1 cellular context compared by ENCODE assay signal in the genomic region with DNA sequence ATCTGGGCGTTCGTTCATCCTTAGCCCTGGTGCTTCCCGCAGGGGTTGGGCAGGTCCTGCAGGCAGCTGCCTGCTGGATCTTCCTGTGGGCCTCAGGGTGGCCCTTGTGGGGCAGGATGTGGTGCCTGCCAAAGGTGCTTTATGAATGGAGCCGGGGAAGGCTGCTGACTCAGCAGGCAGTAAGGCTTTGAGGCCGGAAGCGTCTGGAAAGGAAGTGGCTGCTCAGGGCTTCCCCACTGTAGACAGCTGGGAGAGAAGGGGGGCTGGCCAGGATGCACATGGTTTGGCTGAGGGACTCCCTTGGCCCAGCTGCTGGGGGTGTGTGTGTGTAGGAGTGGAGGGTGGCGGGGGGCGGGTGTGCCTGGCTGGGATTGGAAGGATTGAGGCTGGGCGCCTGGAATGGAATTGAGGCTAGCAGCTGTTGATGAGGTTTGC.
A peak's percentile ranks its signal among the peaks of the same experiment; 100 is the strongest.
TF ChIP-seq lines count a peak whose summit lies in the region.

No MANE protein-coding gene starts in this region.

TF ChIP-seq in HEK293, 187 proteins besides CTCF, POLR2A, EP300 and RAD21 (continued from another document):
- TF ChIP-seq, protein P1, sequence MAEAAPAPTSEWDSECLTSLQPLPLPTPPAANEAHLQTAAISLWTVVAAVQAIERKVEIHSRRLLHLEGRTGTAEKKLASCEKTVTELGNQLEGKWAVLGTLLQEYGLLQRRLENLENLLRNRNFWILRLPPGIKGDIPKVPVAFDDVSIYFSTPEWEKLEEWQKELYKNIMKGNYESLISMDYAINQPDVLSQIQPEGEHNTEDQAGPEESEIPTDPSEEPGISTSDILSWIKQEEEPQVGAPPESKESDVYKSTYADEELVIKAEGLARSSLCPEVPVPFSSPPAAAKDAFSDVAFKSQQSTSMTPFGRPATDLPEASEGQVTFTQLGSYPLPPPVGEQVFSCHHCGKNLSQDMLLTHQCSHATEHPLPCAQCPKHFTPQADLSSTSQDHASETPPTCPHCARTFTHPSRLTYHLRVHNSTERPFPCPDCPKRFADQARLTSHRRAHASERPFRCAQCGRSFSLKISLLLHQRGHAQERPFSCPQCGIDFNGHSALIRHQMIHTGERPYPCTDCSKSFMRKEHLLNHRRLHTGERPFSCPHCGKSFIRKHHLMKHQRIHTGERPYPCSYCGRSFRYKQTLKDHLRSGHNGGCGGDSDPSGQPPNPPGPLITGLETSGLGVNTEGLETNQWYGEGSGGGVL (tag by site-specific recombination; IDR thresholded peaks at IDR 0.05) = no peak
- TF ChIP-seq FEZF1 (tag by site-specific recombination; IDR thresholded peaks at IDR 0.05) (no peak), SALL2 (tag by site-specific recombination; IDR thresholded peaks at IDR 0.05; ENCODE audit: borderline replicate concordance) (no peak), ZNF521 (tag by site-specific recombination; IDR thresholded peaks at IDR 0.05) (no peak), GLIS2 (tag by site-specific recombination; IDR thresholded peaks at IDR 0.05) (peak; percentile 80), REPIN1 (tag by site-specific recombination; IDR thresholded peaks at IDR 0.05; ENCODE audit: low read depth) (no peak), ZNF335 (tag by site-specific recombination; conservative IDR thresholded peaks at IDR 0.05) (peak; percentile 81), ZNF221 (tag by site-specific recombination; IDR thresholded peaks at IDR 0.05; ENCODE audit: borderline replicate concordance) (no peak), ZNF366 (tag by site-specific recombination; conservative IDR thresholded peaks at IDR 0.05) (no peak), ZNF792 (tag by site-specific recombination; IDR thresholded peaks at IDR 0.05) (no peak), ZNF48 (tag by site-specific recombination; IDR thresholded peaks at IDR 0.05) (no peak), ZNF391 (tag by site-specific recombination; IDR thresholded peaks at IDR 0.05; ENCODE audit: borderline replicate concordance, low read depth) (no peak), ZNF473 (tag by site-specific recombination; IDR thresholded peaks at IDR 0.05) (no peak), ZNF530 (tag by site-specific recombination; IDR thresholded peaks at IDR 0.05; ENCODE audit: low read depth) (no peak), MEIS1 (CRISPR knock-in tag; IDR thresholded peaks at IDR 0.05; ENCODE audit: borderline replicate concordance) (no peak), ZNF202 (tag by site-specific recombination; IDR thresholded peaks at IDR 0.05; ENCODE audit: borderline replicate concordance) (no peak), ZNF19 (tag by site-specific recombination; IDR thresholded peaks at IDR 0.05; ENCODE audit: low read depth) (no peak), ZBTB48 (tag by site-specific recombination; IDR thresholded peaks at IDR 0.05) (no peak), ZNF114 (tag by site-specific recombination; IDR thresholded peaks at IDR 0.05) (no peak), ZNF571 (tag by site-specific recombination; IDR thresholded peaks at IDR 0.05) (no peak), ZNF677 (tag by site-specific recombination; IDR thresholded peaks at IDR 0.05) (no peak), ZNF596 (tag by site-specific recombination; IDR thresholded peaks at IDR 0.05) (no peak), ZNF654 (tag by site-specific recombination; IDR thresholded peaks at IDR 0.05; ENCODE audit: low read depth) (no peak), GLI2 (tag by site-specific recombination; IDR thresholded peaks at IDR 0.05; ENCODE audit: borderline replicate concordance, low read depth) (no peak), ZNF555 (tag by site-specific recombination; conservative IDR thresholded peaks at IDR 0.05) (no peak), KLF9 (tag by site-specific recombination; IDR thresholded peaks at IDR 0.05; ENCODE audit: low read depth) (no peak), ZFP37 (tag by site-specific recombination; IDR thresholded peaks at IDR 0.05) (no peak), SP7 (tag by site-specific recombination; IDR thresholded peaks at IDR 0.05) (peak; percentile 21; the same call in 1 of the 2 replicates), KLF8 (tag by site-specific recombination; IDR thresholded peaks at IDR 0.05) (no peak), ZNF16 (tag by site-specific recombination; IDR thresholded peaks at IDR 0.05; ENCODE audit: low read depth) (no peak), ZBTB7A (tag by site-specific recombination; IDR thresholded peaks at IDR 0.05; ENCODE audit: low read depth) (no peak), ZNF670 (tag by site-specific recombination; IDR thresholded peaks at IDR 0.05; ENCODE audit: low read depth) (no peak), PRDM1 (tag by site-specific recombination; IDR thresholded peaks at IDR 0.05) (no peak), ZNF776 (tag by site-specific recombination; IDR thresholded peaks at IDR 0.05; ENCODE audit: borderline replicate concordance) (no peak), ZNF785 (tag by site-specific recombination; IDR thresholded peaks at IDR 0.05) (no peak), ZNF302 (tag by site-specific recombination; IDR thresholded peaks at IDR 0.05; ENCODE audit: low read depth) (no peak), ZSCAN30 (tag by site-specific recombination; IDR thresholded peaks at IDR 0.05) (no peak), ZNF433 (tag by site-specific recombination; IDR thresholded peaks at IDR 0.05; ENCODE audit: low read depth) (no peak), ZNF174 (tag by site-specific recombination; IDR thresholded peaks at IDR 0.05) (no peak), ZNF549 (tag by site-specific recombination; IDR thresholded peaks at IDR 0.05) (no peak), ZNF341 (tag by site-specific recombination; IDR thresholded peaks at IDR 0.05; ENCODE audit: low read depth) (no peak), ZXDB (tag by site-specific recombination; IDR thresholded peaks at IDR 0.05) (peak; percentile 36; the same call in 1 of the 2 replicates), ZNF324 (tag by site-specific recombination; IDR thresholded peaks at IDR 0.05) (no peak), ZNF121 (tag by site-specific recombination; IDR thresholded peaks at IDR 0.05) (no peak), ZNF10 (tag by site-specific recombination; IDR thresholded peaks at IDR 0.05) (no peak), ZBTB21 (tag by site-specific recombination; IDR thresholded peaks at IDR 0.05) (no peak), ZNF146 (tag by site-specific recombination; IDR thresholded peaks at IDR 0.05) (no peak), ZBTB17 (tag by site-specific recombination; IDR thresholded peaks at IDR 0.05) (peak; percentile 65; the same call in 1 of the 2 replicates), ZNF707 (tag by site-specific recombination; IDR thresholded peaks at IDR 0.05) (no peak)
- TF ChIP-seq, protein P2, sequence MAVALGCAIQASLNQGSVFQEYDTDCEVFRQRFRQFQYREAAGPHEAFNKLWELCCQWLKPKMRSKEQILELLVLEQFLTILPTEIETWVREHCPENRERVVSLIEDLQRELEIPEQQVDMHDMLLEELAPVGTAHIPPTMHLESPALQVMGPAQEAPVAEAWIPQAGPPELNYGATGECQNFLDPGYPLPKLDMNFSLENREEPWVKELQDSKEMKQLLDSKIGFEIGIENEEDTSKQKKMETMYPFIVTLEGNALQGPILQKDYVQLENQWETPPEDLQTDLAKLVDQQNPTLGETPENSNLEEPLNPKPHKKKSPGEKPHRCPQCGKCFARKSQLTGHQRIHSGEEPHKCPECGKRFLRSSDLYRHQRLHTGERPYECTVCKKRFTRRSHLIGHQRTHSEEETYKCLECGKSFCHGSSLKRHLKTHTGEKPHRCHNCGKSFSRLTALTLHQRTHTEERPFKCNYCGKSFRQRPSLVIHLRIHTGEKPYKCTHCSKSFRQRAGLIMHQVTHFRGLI (tag by site-specific recombination; IDR thresholded peaks at IDR 0.05) = no peak; the same call in 1 of the 2 replicates
- TF ChIP-seq, protein P3, sequence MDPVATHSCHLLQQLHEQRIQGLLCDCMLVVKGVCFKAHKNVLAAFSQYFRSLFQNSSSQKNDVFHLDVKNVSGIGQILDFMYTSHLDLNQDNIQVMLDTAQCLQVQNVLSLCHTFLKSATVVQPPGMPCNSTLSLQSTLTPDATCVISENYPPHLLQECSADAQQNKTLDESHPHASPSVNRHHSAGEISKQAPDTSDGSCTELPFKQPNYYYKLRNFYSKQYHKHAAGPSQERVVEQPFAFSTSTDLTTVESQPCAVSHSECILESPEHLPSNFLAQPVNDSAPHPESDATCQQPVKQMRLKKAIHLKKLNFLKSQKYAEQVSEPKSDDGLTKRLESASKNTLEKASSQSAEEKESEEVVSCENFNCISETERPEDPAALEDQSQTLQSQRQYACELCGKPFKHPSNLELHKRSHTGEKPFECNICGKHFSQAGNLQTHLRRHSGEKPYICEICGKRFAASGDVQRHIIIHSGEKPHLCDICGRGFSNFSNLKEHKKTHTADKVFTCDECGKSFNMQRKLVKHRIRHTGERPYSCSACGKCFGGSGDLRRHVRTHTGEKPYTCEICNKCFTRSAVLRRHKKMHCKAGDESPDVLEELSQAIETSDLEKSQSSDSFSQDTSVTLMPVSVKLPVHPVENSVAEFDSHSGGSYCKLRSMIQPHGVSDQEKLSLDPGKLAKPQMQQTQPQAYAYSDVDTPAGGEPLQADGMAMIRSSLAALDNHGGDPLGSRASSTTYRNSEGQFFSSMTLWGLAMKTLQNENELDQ (tag by site-specific recombination; IDR thresholded peaks at IDR 0.05; ENCODE audit: low read depth) = no peak
- TF ChIP-seq, protein P4, sequence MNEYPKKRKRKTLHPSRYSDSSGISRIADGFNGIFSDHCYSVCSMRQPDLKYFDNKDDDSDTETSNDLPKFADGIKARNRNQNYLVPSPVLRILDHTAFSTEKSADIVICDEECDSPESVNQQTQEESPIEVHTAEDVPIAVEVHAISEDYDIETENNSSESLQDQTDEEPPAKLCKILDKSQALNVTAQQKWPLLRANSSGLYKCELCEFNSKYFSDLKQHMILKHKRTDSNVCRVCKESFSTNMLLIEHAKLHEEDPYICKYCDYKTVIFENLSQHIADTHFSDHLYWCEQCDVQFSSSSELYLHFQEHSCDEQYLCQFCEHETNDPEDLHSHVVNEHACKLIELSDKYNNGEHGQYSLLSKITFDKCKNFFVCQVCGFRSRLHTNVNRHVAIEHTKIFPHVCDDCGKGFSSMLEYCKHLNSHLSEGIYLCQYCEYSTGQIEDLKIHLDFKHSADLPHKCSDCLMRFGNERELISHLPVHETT (tag by site-specific recombination; IDR thresholded peaks at IDR 0.05) = no peak
- TF ChIP-seq, protein P5, sequence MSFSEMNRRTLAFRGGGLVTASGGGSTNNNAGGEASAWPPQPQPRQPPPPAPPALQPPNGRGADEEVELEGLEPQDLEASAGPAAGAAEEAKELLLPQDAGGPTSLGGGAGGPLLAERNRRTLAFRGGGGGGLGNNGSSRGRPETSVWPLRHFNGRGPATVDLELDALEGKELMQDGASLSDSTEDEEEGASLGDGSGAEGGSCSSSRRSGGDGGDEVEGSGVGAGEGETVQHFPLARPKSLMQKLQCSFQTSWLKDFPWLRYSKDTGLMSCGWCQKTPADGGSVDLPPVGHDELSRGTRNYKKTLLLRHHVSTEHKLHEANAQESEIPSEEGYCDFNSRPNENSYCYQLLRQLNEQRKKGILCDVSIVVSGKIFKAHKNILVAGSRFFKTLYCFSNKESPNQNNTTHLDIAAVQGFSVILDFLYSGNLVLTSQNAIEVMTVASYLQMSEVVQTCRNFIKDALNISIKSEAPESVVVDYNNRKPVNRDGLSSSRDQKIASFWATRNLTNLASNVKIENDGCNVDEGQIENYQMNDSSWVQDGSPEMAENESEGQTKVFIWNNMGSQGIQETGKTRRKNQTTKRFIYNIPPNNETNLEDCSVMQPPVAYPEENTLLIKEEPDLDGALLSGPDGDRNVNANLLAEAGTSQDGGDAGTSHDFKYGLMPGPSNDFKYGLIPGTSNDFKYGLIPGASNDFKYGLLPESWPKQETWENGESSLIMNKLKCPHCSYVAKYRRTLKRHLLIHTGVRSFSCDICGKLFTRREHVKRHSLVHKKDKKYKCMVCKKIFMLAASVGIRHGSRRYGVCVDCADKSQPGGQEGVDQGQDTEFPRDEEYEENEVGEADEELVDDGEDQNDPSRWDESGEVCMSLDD (tag by site-specific recombination; IDR thresholded peaks at IDR 0.05) = no peak
- TF ChIP-seq, protein P6, sequence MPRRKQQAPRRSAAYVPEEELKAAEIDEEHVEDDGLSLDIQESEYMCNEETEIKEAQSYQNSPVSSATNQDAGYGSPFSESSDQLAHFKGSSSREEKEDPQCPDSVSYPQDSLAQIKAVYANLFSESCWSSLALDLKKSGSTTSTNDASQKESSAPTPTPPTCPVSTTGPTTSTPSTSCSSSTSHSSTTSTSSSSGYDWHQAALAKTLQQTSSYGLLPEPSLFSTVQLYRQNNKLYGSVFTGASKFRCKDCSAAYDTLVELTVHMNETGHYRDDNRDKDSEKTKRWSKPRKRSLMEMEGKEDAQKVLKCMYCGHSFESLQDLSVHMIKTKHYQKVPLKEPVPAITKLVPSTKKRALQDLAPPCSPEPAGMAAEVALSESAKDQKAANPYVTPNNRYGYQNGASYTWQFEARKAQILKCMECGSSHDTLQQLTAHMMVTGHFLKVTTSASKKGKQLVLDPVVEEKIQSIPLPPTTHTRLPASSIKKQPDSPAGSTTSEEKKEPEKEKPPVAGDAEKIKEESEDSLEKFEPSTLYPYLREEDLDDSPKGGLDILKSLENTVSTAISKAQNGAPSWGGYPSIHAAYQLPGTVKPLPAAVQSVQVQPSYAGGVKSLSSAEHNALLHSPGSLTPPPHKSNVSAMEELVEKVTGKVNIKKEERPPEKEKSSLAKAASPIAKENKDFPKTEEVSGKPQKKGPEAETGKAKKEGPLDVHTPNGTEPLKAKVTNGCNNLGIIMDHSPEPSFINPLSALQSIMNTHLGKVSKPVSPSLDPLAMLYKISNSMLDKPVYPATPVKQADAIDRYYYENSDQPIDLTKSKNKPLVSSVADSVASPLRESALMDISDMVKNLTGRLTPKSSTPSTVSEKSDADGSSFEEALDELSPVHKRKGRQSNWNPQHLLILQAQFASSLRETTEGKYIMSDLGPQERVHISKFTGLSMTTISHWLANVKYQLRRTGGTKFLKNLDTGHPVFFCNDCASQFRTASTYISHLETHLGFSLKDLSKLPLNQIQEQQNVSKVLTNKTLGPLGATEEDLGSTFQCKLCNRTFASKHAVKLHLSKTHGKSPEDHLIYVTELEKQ (tag by site-specific recombination; IDR thresholded peaks at IDR 0.05; ENCODE audit: borderline replicate concordance) = no peak
- TF ChIP-seq, protein P7, sequence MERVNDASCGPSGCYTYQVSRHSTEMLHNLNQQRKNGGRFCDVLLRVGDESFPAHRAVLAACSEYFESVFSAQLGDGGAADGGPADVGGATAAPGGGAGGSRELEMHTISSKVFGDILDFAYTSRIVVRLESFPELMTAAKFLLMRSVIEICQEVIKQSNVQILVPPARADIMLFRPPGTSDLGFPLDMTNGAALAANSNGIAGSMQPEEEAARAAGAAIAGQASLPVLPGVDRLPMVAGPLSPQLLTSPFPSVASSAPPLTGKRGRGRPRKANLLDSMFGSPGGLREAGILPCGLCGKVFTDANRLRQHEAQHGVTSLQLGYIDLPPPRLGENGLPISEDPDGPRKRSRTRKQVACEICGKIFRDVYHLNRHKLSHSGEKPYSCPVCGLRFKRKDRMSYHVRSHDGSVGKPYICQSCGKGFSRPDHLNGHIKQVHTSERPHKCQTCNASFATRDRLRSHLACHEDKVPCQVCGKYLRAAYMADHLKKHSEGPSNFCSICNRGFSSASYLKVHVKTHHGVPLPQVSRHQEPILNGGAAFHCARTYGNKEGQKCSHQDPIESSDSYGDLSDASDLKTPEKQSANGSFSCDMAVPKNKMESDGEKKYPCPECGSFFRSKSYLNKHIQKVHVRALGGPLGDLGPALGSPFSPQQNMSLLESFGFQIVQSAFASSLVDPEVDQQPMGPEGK (tag by site-specific recombination; IDR thresholded peaks at IDR 0.05) = peak; percentile 60
